1 cellular context compared by ENCODE assay signal in the genomic region with DNA sequence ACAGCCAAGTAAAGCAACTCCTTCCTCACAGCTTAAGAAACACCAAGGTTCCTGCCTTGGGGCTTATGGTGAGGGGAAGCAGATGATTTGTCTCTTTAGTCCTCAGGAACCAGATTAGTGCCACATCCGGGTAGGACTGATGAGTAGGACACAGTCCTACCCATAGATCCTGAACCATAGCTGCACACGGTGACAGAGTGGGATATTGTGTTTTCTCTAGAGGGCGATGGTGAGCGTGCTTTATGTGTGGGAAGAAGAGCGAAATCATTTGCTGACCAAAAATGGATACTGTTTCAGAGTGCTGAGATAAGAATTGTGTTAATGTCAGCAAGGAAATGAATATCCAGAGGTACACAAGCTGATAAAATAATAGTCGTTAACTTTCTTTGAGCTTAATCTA.
TF ChIP-seq lines count a peak whose summit lies in the region.

No MANE protein-coding gene starts in this region.

TF ChIP-seq in WTC11, 78 proteins besides CTCF, POLR2A, EP300 and RAD21 (continued from another document):
- TF ChIP-seq ATF2 (CRISPR knock-in tag; IDR thresholded peaks at IDR 0.05; ENCODE audit: borderline replicate concordance, low read depth), result no peak
